In genomic region chr19:2591537-2592291, GRCh38 we compare ENCODE assay signal across 2 cellular contexts.
TF ChIP-seq lines count a peak whose summit lies in the region.

No MANE protein-coding gene starts in this region.

TF ChIP-seq in WTC11, 78 proteins besides CTCF, POLR2A, EP300 and RAD21:
- TF ChIP-seq AR (CRISPR knock-in tag; IDR thresholded peaks at IDR 0.05) (no peak), GABPB1 (CRISPR knock-in tag; IDR thresholded peaks at IDR 0.05) (0 out of 2 replicates have a peak, but pooled peaks have one; percentile 14), E2F5 (CRISPR knock-in tag; IDR thresholded peaks at IDR 0.05) (no peak)

TF ChIP-seq in HepG2, 621 proteins besides CTCF, POLR2A, EP300 and RAD21 (continued from another document and continues in another):
- TF ChIP-seq NR2C2 (CRISPR knock-in tag; IDR thresholded peaks at IDR 0.05; ENCODE audit: borderline replicate concordance) = no peak
- TF ChIP-seq PLSCR1 (CRISPR knock-in tag; IDR thresholded peaks at IDR 0.05; ENCODE audit: borderline replicate concordance) = no peak
- no peak for TF ChIP-seq FUBP1 (CRISPR knock-in tag; IDR thresholded peaks at IDR 0.05; ENCODE audit: borderline replicate concordance)
- no peak for TF ChIP-seq KDM5A (IDR thresholded peaks at IDR 0.05; ENCODE audit: borderline replicate concordance, low read length)
- TF ChIP-seq CREB3 (CRISPR knock-in tag; IDR thresholded peaks at IDR 0.05) = no peak
- TF ChIP-seq ZNF597 (CRISPR knock-in tag; IDR thresholded peaks at IDR 0.05) = no peak
- no peak for TF ChIP-seq ZNF839 (CRISPR knock-in tag; IDR thresholded peaks at IDR 0.05; ENCODE audit: borderline replicate concordance)
- TF ChIP-seq TARDBP (CRISPR knock-in tag; IDR thresholded peaks at IDR 0.05) = peak; percentile 21; the same call in 1 of the 2 replicates
- no peak for TF ChIP-seq RELA (CRISPR knock-in tag; IDR thresholded peaks at IDR 0.05)
- no peak for TF ChIP-seq ZNF142 (CRISPR knock-in tag; IDR thresholded peaks at IDR 0.05)
- TF ChIP-seq ZNF20 (CRISPR knock-in tag; IDR thresholded peaks at IDR 0.05) = no peak
- no peak for TF ChIP-seq HMGXB4 (CRISPR knock-in tag; IDR thresholded peaks at IDR 0.05; ENCODE audit: borderline replicate concordance in 1 of 2, low read depth in 1 of 2)
- no peak for TF ChIP-seq MED13 (CRISPR knock-in tag; IDR thresholded peaks at IDR 0.05)
- TF ChIP-seq KIAA2018 (CRISPR knock-in tag; IDR thresholded peaks at IDR 0.05; ENCODE audit: borderline replicate concordance) = no peak
- no peak for TF ChIP-seq ZFP36L2 (CRISPR knock-in tag; IDR thresholded peaks at IDR 0.05)
- 0 out of 2 replicates have a peak, but pooled peaks have one; percentile 9 for TF ChIP-seq MIER3 (CRISPR knock-in tag; IDR thresholded peaks at IDR 0.05; ENCODE audit: borderline replicate concordance)
- TF ChIP-seq ASH2L (IDR thresholded peaks at IDR 0.05; ENCODE audit: insufficient read length, low read depth, low read length) = peak; percentile 71
- TF ChIP-seq NR2F6 (IDR thresholded peaks at IDR 0.05) = peak; percentile 59
- TF ChIP-seq NR2F6 (CRISPR knock-in tag; IDR thresholded peaks at IDR 0.05) = peak; percentile 60
- TF ChIP-seq THRA (CRISPR knock-in tag; IDR thresholded peaks at IDR 0.05; ENCODE audit: borderline replicate concordance) = peak; percentile 52; the same call in 1 of the 2 replicates
- TF ChIP-seq SRSF9 (IDR thresholded peaks at IDR 0.05; ENCODE audit: borderline replicate concordance, insufficient read depth, low read depth, low read length, poor library complexity, severe bottlenecking) = no peak
- TF ChIP-seq SKIL (CRISPR knock-in tag; IDR thresholded peaks at IDR 0.05; ENCODE audit: borderline replicate concordance) = no peak
